Comparison of ENCODE assay signal across 9 cellular contexts in the genomic region with DNA sequence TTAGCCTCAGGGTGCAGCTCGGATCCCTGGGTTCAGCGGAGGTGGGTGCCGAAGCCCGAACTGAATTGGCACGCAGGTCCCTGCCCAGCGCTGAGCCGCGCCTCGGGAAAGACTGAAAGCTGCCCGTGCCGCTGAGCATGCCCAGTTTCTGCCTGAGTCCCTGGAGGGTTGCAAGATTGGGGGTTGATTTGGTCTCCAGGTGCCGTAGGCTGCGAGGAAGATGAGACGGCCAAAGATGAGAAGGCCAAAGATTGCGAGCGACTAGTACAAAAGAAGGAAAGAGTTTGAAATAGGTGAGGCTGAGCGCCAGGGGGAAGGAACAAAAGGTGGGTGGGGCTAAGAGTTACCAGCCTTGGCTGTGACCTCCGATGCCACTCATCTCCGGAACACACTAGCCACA. TPM values are rescaled to one million over a fixed set of nuclear protein-coding genes. Genes with fewer than 3 reads are reported as not detected.
DNase-seq lines count a peak whose midpoint lies in the region; TF ChIP-seq lines count a peak whose summit lies in the region.
"Had no signal": no experiment of that assay in that cellular context is flagged by ENCODE, and none has a peak within 500 bp of the region (broad histone marks: within the 10 kb centered on the region; RNA-seq: fewer than 3 reads in every experiment).

No MANE protein-coding gene starts in this region.

- WGBS in mesendoderm (ENCODE audit: extremely low coverage, insufficient coverage, low lambda C conversion rate) = no CpG with 5 or more reads among the region's 19 CpGs
- WGBS in esophagus muscularis mucosa = 4% methylated on average over 15 of the region's 19 CpGs

- TF ChIP-seq POLR2A in esophagus muscularis mucosa (IDR thresholded peaks at IDR 0.05; ENCODE audit: low read depth) = no peak

- intact Hi-C loops in esophagus muscularis mucosa (cut with DNase I) = no loop called here

- peak overlapping the region; percentile 89 for H3K4me2 ChIP-seq in mesendoderm (ENCODE audit: low read length)

- DNase-seq in COLO668 (lab: John Stamatoyannopoulos, UW; ENCODE audit: unreplicated experiment) (peak; percentile 72), NCI-H1930 (lab: John Stamatoyannopoulos, UW) (peak; percentile 58 to 67), WERI-Rb-1 (peak; percentile 38), mesendoderm (no peak), activated T-cell treated with anti-CD3 and anti-CD28 coated beads for 4 hours (no peak), dedifferentiated amniotic fluid mesenchymal stem cell (ENCODE audit: extremely low spot score) (no peak), esophagus muscularis mucosa (ENCODE audit: extremely low spot score) (no peak)
- no peak for DNase-seq in activated CD4-positive, alpha-beta T cell treated with anti-CD3 and anti-CD28 coated beads, Interleukin-2, amount 50 U/mL, for 4 hours
- DNase-seq: hippocampal formation had no signal

- H3K56ac ChIP-seq in mesendoderm (ENCODE audit: low read length) = peak overlapping the region; percentile 34

- no peak overlapping the region for H2BK15ac ChIP-seq in mesendoderm (replicated peaks; ENCODE audit: low read depth)

- no peak overlapping the region for H3K23ac ChIP-seq in mesendoderm (ENCODE audit: low read length)

- no peaks in the 10 kb centered on the region for H3K79me1 ChIP-seq in mesendoderm (ENCODE audit: low read length)

- peak overlapping the region; percentile 47 for H3K9ac ChIP-seq in mesendoderm (ENCODE audit: low read length)

- no peak for TF ChIP-seq EP300 in esophagus muscularis mucosa (IDR thresholded peaks at IDR 0.05)

- no peaks in the 10 kb centered on the region for H3K36me3 ChIP-seq in WERI-Rb-1
- H3K36me3 ChIP-seq in mesendoderm (ENCODE audit: control insufficient read depth, insufficient read depth, low read length) = no peaks in the 10 kb centered on the region
- H3K36me3 ChIP-seq in esophagus muscularis mucosa = no peaks in the 10 kb centered on the region

- H3K27me3 ChIP-seq in WERI-Rb-1 (ENCODE audit: insufficient read depth, low read depth, severe bottlenecking) (no peaks in the 10 kb centered on the region), mesendoderm (ENCODE audit: insufficient read depth, low read length, poor library complexity) (peaks cover 2% of the 10 kb centered on the region), esophagus muscularis mucosa (peaks cover 0 to 36% (median 17%) of the 10 kb centered on the region in 4 donors)

- H3K9me3 ChIP-seq in WERI-Rb-1 (ENCODE audit: severe bottlenecking) (no peaks in the 10 kb centered on the region), esophagus muscularis mucosa (no peaks in the 10 kb centered on the region)

- H4K5ac ChIP-seq in mesendoderm (ENCODE audit: low read length) = no peak overlapping the region

- H3K4me1 ChIP-seq in mesendoderm (ENCODE audit: control insufficient read depth, low read depth, low read length) (peaks cover 2% of the 10 kb centered on the region), esophagus muscularis mucosa (peaks cover 0 to 18% (median 16%) of the 10 kb centered on the region in 4 donors)

- H4K8ac ChIP-seq in mesendoderm (ENCODE audit: low read depth, low read length) = no peak overlapping the region

- H3K4ac ChIP-seq in mesendoderm (ENCODE audit: low read depth, low read length) = no peak overlapping the region

- TF ChIP-seq CTCF in WERI-Rb-1 (IDR thresholded peaks at IDR 0.05; ENCODE audit: low read depth, low read length) = no peak
- no peak for TF ChIP-seq CTCF in esophagus muscularis mucosa (IDR thresholded peaks at IDR 0.05)

- H3K27ac ChIP-seq in WERI-Rb-1 (peak overlapping the region; percentile 79), mesendoderm (ENCODE audit: low read depth, low read length) (no peak overlapping the region), esophagus muscularis mucosa (replicated peaks in 1 of 4) (no peak overlapping the region)

- no peaks in the 10 kb centered on the region for H3K79me2 ChIP-seq in mesendoderm (ENCODE audit: control insufficient read depth, insufficient read depth, low read length)

- peak overlapping the region; percentile 96 for H3K4me3 ChIP-seq in WERI-Rb-1 (ENCODE audit: low read depth, low read length)
- peak overlapping the region; percentile 13 for H3K4me3 ChIP-seq in mesendoderm (ENCODE audit: low read length)
- no peak overlapping the region for H3K4me3 ChIP-seq in esophagus muscularis mucosa

- H2BK5ac ChIP-seq in mesendoderm (ENCODE audit: low read length) = no peak overlapping the region

- no peak overlapping the region for H3K18ac ChIP-seq in mesendoderm (ENCODE audit: low read length)

- no peak overlapping the region for H2BK120ac ChIP-seq in mesendoderm (ENCODE audit: low read depth, low read length)

- no peak overlapping the region for H2AK5ac ChIP-seq in mesendoderm (ENCODE audit: low read length)

RNA-seq across cellular contexts. Expression of a gene that starts 0.9 kb away (rescaled TPM):
- 0.31 TPM for polyA plus RNA-seq in mesendoderm (2013, experiment 1 of 2)
- polyA plus RNA-seq in mesendoderm (2013, experiment 2 of 2) = 0.24 TPM
- total RNA-seq in esophagus muscularis mucosa = under 1 TPM in 1 of 4 donors, not detected in 3; 0.17 TPM

Comparison
In these comparisons a context has a peak if more than half of its experiments do, and no peak if none do; other contexts are left out.
1. DNase-seq: peak in COLO668 (single experiment), NCI-H1930 (2 of 2) and WERI-Rb-1 (single experiment); none in mesendoderm (single experiment), activated T-cell treated with anti-CD3 and anti-CD28 coated beads for 4 hours (single experiment), activated CD4-positive, alpha-beta T cell treated with anti-CD3 and anti-CD28 coated beads, Interleukin-2, amount 50 U/mL, for 4 hours (0 of 2), dedifferentiated amniotic fluid mesenchymal stem cell (single experiment) and esophagus muscularis mucosa (single experiment).
2. H3K4me3 ChIP-seq: peak in WERI-Rb-1 (single experiment) and mesendoderm (single experiment); none in esophagus muscularis mucosa (0 of 4).